ENCODE assay signal across 8 cellular contexts in the genomic region with DNA sequence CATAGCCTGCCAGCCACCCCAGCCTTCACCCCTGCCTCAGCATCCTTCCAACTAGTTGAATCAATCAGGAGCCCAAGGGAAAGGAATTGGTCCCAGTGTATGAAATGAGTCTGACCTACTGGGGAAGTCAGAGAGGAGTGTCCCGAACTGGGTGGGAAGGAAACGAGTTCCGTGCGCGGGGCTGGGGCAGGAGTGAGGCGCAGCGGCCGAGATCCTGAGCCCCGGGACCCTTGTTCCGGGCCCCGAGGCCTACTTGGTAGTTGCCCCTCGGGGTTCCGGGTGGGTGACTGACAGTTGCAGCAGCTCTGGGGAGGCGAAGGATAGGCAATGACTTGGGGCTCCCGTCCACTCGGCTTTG. TPM values are rescaled to one million over a fixed set of nuclear protein-coding genes. Genes with fewer than 3 reads are reported as not detected.
DNase-seq lines count a peak whose midpoint lies in the region; ATAC-seq, FAIRE-seq and TF ChIP-seq lines count a peak whose summit lies in the region.

No MANE protein-coding gene starts in this region.

- H3K27me3 Mint-ChIP-seq in activated CD4-positive, alpha-beta T cell treated with anti-CD3 and anti-CD28 coated beads for 36 hours: no peaks in the 10 kb centered on the region

- DNase-seq in activated CD4-positive, alpha-beta T cell treated with anti-CD3 and anti-CD28 coated beads for 36 hours: no peak
- no peak for DNase-seq in activated CD4-positive, alpha-beta T cell treated with anti-CD3 and anti-CD28 coated beads for 4 hours
- no peak for DNase-seq in adrenal gland
- DNase-seq in kidney: no peak
- no peak for DNase-seq in CD1c-positive myeloid dendritic cell (ENCODE audit: extremely low spot score)
- DNase-seq in NCI-H524 treated with DMSO at 0.1 percent for 48 hours (lab: John Stamatoyannopoulos, UW): no peak

- no peaks in the 10 kb centered on the region for H3K36me3 ChIP-seq in adrenal gland (replicated peaks in 1 of 2)
- H3K36me3 ChIP-seq in kidney (ENCODE audit: control insufficient read depth in 1 of 2, insufficient read depth in 2 of 2, low read length in 2 of 2): no peaks in the 10 kb centered on the region

- peak overlapping the region; percentile 55 for H3K27ac Mint-ChIP-seq in activated CD4-positive, alpha-beta T cell treated with anti-CD3 and anti-CD28 coated beads for 36 hours

- TF ChIP-seq CTCF in adrenal gland (IDR thresholded peaks at IDR 0.05): no peak
- TF ChIP-seq CTCF in kidney (IDR thresholded peaks at IDR 0.05; ENCODE audit: borderline replicate concordance, extremely low read depth, insufficient read depth): no peak

- H3K4me1 ChIP-seq in adrenal gland (replicated peaks in 1 of 2) (peaks cover 8 to 30% of the 10 kb centered on the region in 2 donors), kidney (ENCODE audit: control insufficient read depth in 1 of 2, insufficient read depth in 1 of 2, low read depth in 1 of 2, low read length in 2 of 2) (peaks cover 2 to 8% of the 10 kb centered on the region in 2 donors)

- H3K36me3 Mint-ChIP-seq in activated CD4-positive, alpha-beta T cell treated with anti-CD3 and anti-CD28 coated beads for 36 hours (ENCODE audit: low read depth): no peaks in the 10 kb centered on the region

- no peak for TF ChIP-seq POLR2A in adrenal gland (IDR thresholded peaks at IDR 0.05)

- H3K9ac ChIP-seq in kidney (ENCODE audit: low read length in 2 of 2): peak overlapping the region in 1 of 2 donors; percentile 9

- H3K9me3 Mint-ChIP-seq in activated CD4-positive, alpha-beta T cell treated with anti-CD3 and anti-CD28 coated beads for 36 hours (ENCODE audit: low read depth): no peaks in the 10 kb centered on the region

- peak overlapping the region; percentile 65 for H3K4me3 Mint-ChIP-seq in activated CD4-positive, alpha-beta T cell treated with anti-CD3 and anti-CD28 coated beads for 36 hours

- H3K27ac ChIP-seq in adrenal gland (peak overlapping the region in 4 of 5 donors; percentile 84 to 95 (median 90)), kidney (ENCODE audit: low read depth in 2 of 2, low read length in 2 of 2) (peak overlapping the region; percentile 67 to 81), temporal lobe (ENCODE audit: low read depth, low read length) (peak overlapping the region; percentile 80)

- 60 to 69% (median 65%) methylated on average over 13 to 16 of the region's 16 CpGs for WGBS in adrenal gland, 4 donors

- POLR2A ChIA-PET in activated CD4-positive, alpha-beta T cell treated with anti-CD3 and anti-CD28 coated beads for 36 hours (lab: Charles Lee): interaction anchor here (0.5 to 1.6 kb wide), 3 partner anchors 210 to 1228 kb away, joined by 3 to 8 read pairs (median 5); no protein-coding TSS in a partner anchor

- ATAC-seq in activated CD4-positive, alpha-beta T cell treated with anti-CD3 and anti-CD28 coated beads for 36 hours: no peak
- no peak for ATAC-seq in GM19324 (IDR thresholded peaks at IDR 0.05; ENCODE audit: low FRiP score, unreplicated experiment)

- CTCF ChIA-PET in activated CD4-positive, alpha-beta T cell treated with anti-CD3 and anti-CD28 coated beads for 36 hours (lab: Charles Lee): interaction anchor here (0.6 to 2.9 kb wide), 13 partner anchors 10 to 619 kb away, joined by 3 to 11 read pairs (median 4); a partner anchor contains a TSS

- H3K9me3 ChIP-seq in adrenal gland (replicated peaks in 1 of 3) (no peaks in the 10 kb centered on the region), kidney (ENCODE audit: control insufficient read depth in 1 of 2, low read length in 2 of 2) (no peaks in the 10 kb centered on the region)

- H3K4me1 Mint-ChIP-seq in activated CD4-positive, alpha-beta T cell treated with anti-CD3 and anti-CD28 coated beads for 36 hours: peaks cover 16% of the 10 kb centered on the region

- peak overlapping the region in 3 of 4 donors; percentile 43 to 92 (median 91) for H3K4me3 ChIP-seq in adrenal gland
- H3K4me3 ChIP-seq in kidney (ENCODE audit: low read length in 2 of 2): peak overlapping the region; percentile 36 to 57

- no peaks in the 10 kb centered on the region for H3K27me3 ChIP-seq in adrenal gland

- intact Hi-C loops in activated CD4-positive, alpha-beta T cell treated with anti-CD3 and anti-CD28 coated beads for 36 hours (cut with DNase I, micrococcal nuclease): loop anchor here (1.0 to 10.0 kb wide), 8 partner anchors 41 to 619 kb away; a partner anchor contains a TSS
- intact Hi-C loops in adrenal gland (cut with DNase I): no loop called here
- intact Hi-C loops in kidney (cut with DNase I): no loop called here

- no peak for FAIRE-seq in kidney (lab: Jason Lieb, UNC)

RNA-seq across cellular contexts. Expression of a gene that starts 1.1 kb away (rescaled TPM):
- total RNA-seq in activated CD4-positive, alpha-beta T cell treated with anti-CD3 and anti-CD28 coated beads for 36 hours: 10 to 100 TPM; 12.5 to 15.0 TPM
- total RNA-seq in adrenal gland (10 to 100 TPM; 10.9 to 39.6 (median 32.1) TPM), kidney (19.1 TPM), temporal lobe (73.0 TPM)
- polyA plus RNA-seq in adrenal gland (10 to 100 TPM in 1 of 3 donors, 1 to 10 TPM in 2; 4.5 to 25.9 (median 7.1) TPM), kidney (ENCODE audit: insufficient read depth, low read depth, low replicate concordance) (10.5 TPM)

Comparison
In these comparisons a context has a peak if more than half of its experiments do, and no peak if none do; other contexts are left out.
1. intact Hi-C loops: an anchor here in activated CD4-positive, alpha-beta T cell treated with anti-CD3 and anti-CD28 coated beads for 36 hours (1.0 to 10.0 kb wide); none called in adrenal gland and kidney.